In the genomic region with DNA sequence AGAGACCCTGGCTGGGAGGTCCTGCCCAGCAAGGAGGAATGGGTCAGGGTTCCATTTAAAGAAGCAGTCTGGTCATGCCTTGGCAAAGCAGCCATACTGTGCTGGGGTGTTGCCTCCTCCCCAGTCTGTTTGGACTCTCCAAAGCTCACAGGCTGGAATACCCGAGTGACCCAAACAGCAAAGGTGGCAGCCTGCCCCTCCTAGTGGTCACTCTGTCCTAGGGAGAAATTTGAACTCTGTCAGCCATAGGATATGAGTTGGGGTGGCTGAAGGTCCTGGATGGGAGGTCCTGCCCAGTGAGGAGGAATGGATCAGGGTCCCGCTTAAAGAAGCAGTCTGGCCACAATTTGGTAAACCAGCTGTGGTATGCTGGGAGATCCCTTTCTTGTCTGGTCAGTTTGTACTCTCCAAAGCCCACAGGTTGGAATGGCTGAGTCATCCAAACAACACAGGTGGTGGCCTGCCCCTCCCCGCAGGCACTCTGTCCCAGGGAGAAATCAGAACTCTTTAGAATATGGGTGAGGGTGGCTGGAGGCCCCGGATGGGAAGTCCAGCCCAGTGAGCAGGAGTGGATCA, we compare ENCODE assay signal across 1 cellular context.
A peak's percentile ranks its signal among the peaks of the same experiment; 100 is the strongest.
TF ChIP-seq lines count a peak whose summit lies in the region.

No MANE protein-coding gene starts in this region.

TF ChIP-seq in K562, 482 proteins besides CTCF, POLR2A, EP300 and RAD21:
- no peak for TF ChIP-seq NFIC (IDR thresholded peaks at IDR 0.05)
- TF ChIP-seq NFE2 (IDR thresholded peaks at IDR 0.05; ENCODE audit: low read depth) = peak; percentile 64
- TF ChIP-seq JUND (IDR thresholded peaks at IDR 0.05; ENCODE audit: borderline replicate concordance, low read depth, low read length) = peak; percentile 13; the same call in 1 of the 2 replicates
- TF ChIP-seq JUND (tag; IDR thresholded peaks at IDR 0.05; ENCODE audit: borderline replicate concordance, low read depth, low read length) = no peak
- TF ChIP-seq ZNF316 (IDR thresholded peaks at IDR 0.05) = peak; percentile 56; the same call in 1 of the 2 replicates
- no peak for TF ChIP-seq ZNF77 (CRISPR knock-in tag; IDR thresholded peaks at IDR 0.05)
- peak; percentile 40; the same call in 1 of the 2 replicates for TF ChIP-seq MAFG (tag; conservative IDR thresholded peaks at IDR 0.05)
- peak; percentile 69 for TF ChIP-seq C11orf30 (IDR thresholded peaks at IDR 0.05; ENCODE audit: low read depth)
TF ChIP-seq in K562: peak in this region for 5.
